ENCODE assay signal across 30 cellular contexts in genomic region chr16:28213396-28213795, GRCh38. TPM values are rescaled to one million over a fixed set of nuclear protein-coding genes. Genes with fewer than 3 reads are reported as not detected.
DNase-seq lines count a peak whose midpoint lies in the region; ATAC-seq and TF ChIP-seq lines count a peak whose summit lies in the region.
"Had no signal": no experiment of that assay in that cellular context is flagged by ENCODE, and none has a peak within 500 bp of the region (broad histone marks: within the 10 kb centered on the region; RNA-seq: fewer than 3 reads in every experiment).

No MANE protein-coding gene starts in this region.

- H3K36me3 Mint-ChIP-seq in activated CD4-positive, alpha-beta T cell treated with anti-CD3 and anti-CD28 coated beads, Interleukin-2, amount 10 ng/mL, durations not matched to agents 7 days and 5 days (ENCODE audit: low read depth): peaks cover 18% of the 10 kb centered on the region
- peaks cover 6% of the 10 kb centered on the region for H3K36me3 Mint-ChIP-seq in WTC11
- H3K36me3 Mint-ChIP-seq in endothelial cell (ENCODE audit: low read depth, unreplicated experiment): peaks cover 6% of the 10 kb centered on the region
- peaks cover 5% of the 10 kb centered on the region for H3K36me3 Mint-ChIP-seq in osteocyte (ENCODE audit: unreplicated experiment)

- peak overlapping the region; percentile 4 for H3K4me3 Mint-ChIP-seq in activated CD4-positive, alpha-beta T cell treated with anti-CD3 and anti-CD28 coated beads, Interleukin-2, amount 10 ng/mL, durations not matched to agents 7 days and 5 days
- H3K4me3 Mint-ChIP-seq in WTC11 (no peak overlapping the region), endothelial cell (ENCODE audit: unreplicated experiment) (peak overlapping the region; percentile 69), osteocyte (ENCODE audit: unreplicated experiment) (peak overlapping the region; percentile 18)
- H3K4me3 Mint-ChIP-seq: activated naive CD4-positive, alpha-beta T cell treated with anti-CD3 and anti-CD28 coated beads for 36 hours; natural killer cell treated with Interleukin-12 subunit alpha and Interleukin-12 subunit beta and Interleukin-15 and Interleukin-18, amount 100 ng/mL, for 72 hours had no signal

- no peak overlapping the region for H3K27ac ChIP-seq in heart left ventricle
- H3K27ac ChIP-seq: cardiac muscle cell, coronary artery, foreskin keratinocyte, lower lobe of right lung, pancreas, testis had no signal

- no peak for ATAC-seq in WTC11
- ATAC-seq in GM19351 (IDR thresholded peaks at IDR 0.05; ENCODE audit: unreplicated experiment): no peak
- no peak for ATAC-seq in heart left ventricle
- ATAC-seq: activated T-cell treated with anti-CD3 and anti-CD28 coated beads, Interleukin-2, amount 50 U/mL, for 72 hours; foreskin keratinocyte; lower lobe of right lung; mucosa of descending colon; natural killer cell treated with Interleukin-12 subunit alpha and Interleukin-12 subunit beta and Interleukin-15 and Interleukin-18, amount 100 ng/mL, for 72 hours; pancreas; T-cell had no signal

- CTCF ChIA-PET in activated CD4-positive, alpha-beta T cell treated with anti-CD3 and anti-CD28 coated beads, Interleukin-2, amount 10 ng/mL, durations not matched to agents 7 days and 5 days (lab: Charles Lee): interaction anchor here (0.6 to 5.8 kb wide), 3 partner anchors 23 to 76 kb away, joined by 3 to 38 read pairs (median 3); no protein-coding TSS in a partner anchor
- CTCF ChIA-PET in WTC11 (lab: Charles Lee): interaction anchor here (1.2 kb wide), 1 partner anchor 76 kb away, joined by 3 read pairs; no protein-coding TSS in a partner anchor

- POLR2A ChIA-PET in activated CD4-positive, alpha-beta T cell treated with anti-CD3 and anti-CD28 coated beads, Interleukin-2, amount 10 ng/mL, durations not matched to agents 7 days and 5 days (lab: Charles Lee): no interaction called here
- POLR2A ChIA-PET in WTC11 (lab: Charles Lee): no interaction called here

- intact Hi-C loops in heart left ventricle (cut with DNase I): loop anchor here in 1 of 10 donors (5.0 kb wide), 1 partner anchor 44 kb away; no protein-coding TSS in a partner anchor

- TF ChIP-seq CTCF in WTC11 (IDR thresholded peaks at IDR 0.05) (no peak), endothelial cell (IDR thresholded peaks at IDR 0.05; ENCODE audit: unreplicated experiment) (no peak), osteocyte (IDR thresholded peaks at IDR 0.05) (no peak), foreskin fibroblast (IDR thresholded peaks at IDR 0.05; ENCODE audit: low read depth, low read length) (no peak), heart left ventricle (IDR thresholded peaks at IDR 0.05) (no peak)

- H3K9me3 Mint-ChIP-seq in activated CD4-positive, alpha-beta T cell treated with anti-CD3 and anti-CD28 coated beads, Interleukin-2, amount 10 ng/mL, durations not matched to agents 7 days and 5 days: peaks cover 2% of the 10 kb centered on the region
- no peaks in the 10 kb centered on the region for H3K9me3 Mint-ChIP-seq in WTC11
- H3K9me3 Mint-ChIP-seq in endothelial cell (ENCODE audit: unreplicated experiment): no peaks in the 10 kb centered on the region
- no peaks in the 10 kb centered on the region for H3K9me3 Mint-ChIP-seq in osteocyte (ENCODE audit: unreplicated experiment)
- H3K9me3 Mint-ChIP-seq: activated naive CD4-positive, alpha-beta T cell treated with anti-CD3 and anti-CD28 coated beads for 36 hours had no signal

- TF ChIP-seq POLR2A in heart left ventricle (IDR thresholded peaks at IDR 0.05): no peak

- peaks cover 0 to 18% (median 7%) of the 10 kb centered on the region in 9 donors for H3K36me3 ChIP-seq in heart left ventricle
- H3K36me3 ChIP-seq: cardiac muscle cell, pancreas had no signal

- 47 to 62% (median 52%) methylated on average over 3 of the region's 3 CpGs for WGBS in heart left ventricle, 4 donors

- H3K9me3 ChIP-seq in heart left ventricle: no peaks in the 10 kb centered on the region
- H3K9me3 ChIP-seq: esophagus muscularis mucosa, lower lobe of right lung, mucosa of descending colon, pancreas, testis had no signal

- H3K4me1 ChIP-seq in heart left ventricle: peaks cover 0 to 27% (median 15%) of the 10 kb centered on the region in 12 donors

- DNase-seq in activated CD4-positive, alpha-beta T cell treated with anti-CD3 and anti-CD28 coated beads, Interleukin-2, amount 10 ng/mL, durations not matched to agents 7 days and 5 days: no peak
- no peak for DNase-seq in activated CD4-positive, alpha-beta T cell treated with anti-CD3 and anti-CD28 coated beads, Interleukin-2, amount 50 U/mL, for 1 hour
- no peak for DNase-seq in WTC11 (ENCODE audit: low spot score)
- DNase-seq in endothelial cell (ENCODE audit: low spot score): no peak
- no peak for DNase-seq in osteocyte (ENCODE audit: extremely low spot score, unreplicated experiment)
- no peak for DNase-seq in foreskin fibroblast
- no peak for DNase-seq in heart left ventricle
- DNase-seq: activated naive CD4-positive, alpha-beta T cell treated with anti-CD3 and anti-CD28 coated beads for 36 hours; activated T-cell treated with anti-CD3 and anti-CD28 coated beads, Interleukin-2, amount 50 U/mL, for 72 hours; amygdala; DMS79; foreskin keratinocyte; GF-D8; lower lobe of right lung; mucosa of descending colon; MV-4-11; NCI-H1436; NCI-H2081; NCI-H526 treated with DMSO at 0.1 percent for 48 hours; NK-92 treated with Interleukin-12 subunit alpha and Interleukin-12 subunit beta, amount 100 ng/mL, for 24 hours; pancreas; small intestine; stimulated activated naive CD4-positive, alpha-beta T cell; T-cell; testis had no signal

- H3K27me3 Mint-ChIP-seq in activated CD4-positive, alpha-beta T cell treated with anti-CD3 and anti-CD28 coated beads, Interleukin-2, amount 10 ng/mL, durations not matched to agents 7 days and 5 days: no peaks in the 10 kb centered on the region
- H3K27me3 Mint-ChIP-seq in WTC11 (ENCODE audit: low read depth) (no peaks in the 10 kb centered on the region), endothelial cell (ENCODE audit: unreplicated experiment) (peaks cover 12% of the 10 kb centered on the region), osteocyte (ENCODE audit: unreplicated experiment) (no peaks in the 10 kb centered on the region)
- H3K27me3 Mint-ChIP-seq: natural killer cell treated with Interleukin-12 subunit alpha and Interleukin-12 subunit beta and Interleukin-15 and Interleukin-18, amount 100 ng/mL, for 72 hours; T-cell had no signal

- peaks cover 25% of the 10 kb centered on the region for H3K4me1 Mint-ChIP-seq in activated CD4-positive, alpha-beta T cell treated with anti-CD3 and anti-CD28 coated beads, Interleukin-2, amount 10 ng/mL, durations not matched to agents 7 days and 5 days
- peaks cover 20% of the 10 kb centered on the region for H3K4me1 Mint-ChIP-seq in WTC11
- H3K4me1 Mint-ChIP-seq in endothelial cell (ENCODE audit: unreplicated experiment): peaks cover 21% of the 10 kb centered on the region
- peaks cover 36% of the 10 kb centered on the region for H3K4me1 Mint-ChIP-seq in osteocyte (ENCODE audit: unreplicated experiment)

- H3K27ac Mint-ChIP-seq in activated CD4-positive, alpha-beta T cell treated with anti-CD3 and anti-CD28 coated beads, Interleukin-2, amount 10 ng/mL, durations not matched to agents 7 days and 5 days: peak overlapping the region; percentile 3
- 0 out of 2 replicates have a peak overlapping the region, but pooled peaks have one; percentile 9 for H3K27ac Mint-ChIP-seq in WTC11
- H3K27ac Mint-ChIP-seq in endothelial cell (ENCODE audit: unreplicated experiment): peak overlapping the region; percentile 97
- peak overlapping the region; percentile 94 for H3K27ac Mint-ChIP-seq in osteocyte (ENCODE audit: unreplicated experiment)
- H3K27ac Mint-ChIP-seq: activated naive CD4-positive, alpha-beta T cell treated with anti-CD3 and anti-CD28 coated beads for 36 hours; activated T-cell treated with anti-CD3 and anti-CD28 coated beads, Interleukin-2, amount 50 U/mL, for 72 hours had no signal

- H3K27me3 ChIP-seq in heart left ventricle: no peaks in the 10 kb centered on the region
- H3K27me3 ChIP-seq: cardiac muscle cell, esophagus muscularis mucosa, foreskin keratinocyte, pancreas, testis had no signal

- H3K4me3 ChIP-seq in foreskin fibroblast (ENCODE audit: low read depth in 1 of 2, low read length in 2 of 2) (no peak overlapping the region), heart left ventricle (no peak overlapping the region)
- H3K4me3 ChIP-seq: cardiac muscle cell, mucosa of descending colon had no signal

TF ChIP-seq in WTC11, 78 proteins besides CTCF, POLR2A, EP300 and RAD21 (continues in another document):
- no peak for TF ChIP-seq KAT7 (CRISPR knock-in tag; IDR thresholded peaks at IDR 0.05; ENCODE audit: borderline replicate concordance)
- TF ChIP-seq OVOL2 (CRISPR knock-in tag; IDR thresholded peaks at IDR 0.05; ENCODE audit: borderline replicate concordance): no peak
- no peak for TF ChIP-seq FOXJ3 (CRISPR knock-in tag; IDR thresholded peaks at IDR 0.05; ENCODE audit: borderline replicate concordance)
- no peak for TF ChIP-seq ATF1 (CRISPR knock-in tag; IDR thresholded peaks at IDR 0.05)
- no peak for TF ChIP-seq FOXK1 (CRISPR knock-in tag; IDR thresholded peaks at IDR 0.05)
- no peak for TF ChIP-seq NR1H2 (CRISPR knock-in tag; IDR thresholded peaks at IDR 0.05)
- no peak for TF ChIP-seq ZNF416 (CRISPR knock-in tag; IDR thresholded peaks at IDR 0.05)
- no peak for TF ChIP-seq IRF1 (CRISPR knock-in tag; IDR thresholded peaks at IDR 0.05)

RNA-seq across cellular contexts. Expression of gene XPO6, which starts 1.6 kb away (rescaled TPM):
- 100 to 1,000 TPM; 237 to 304 TPM for total RNA-seq in activated CD4-positive, alpha-beta T cell treated with anti-CD3 and anti-CD28 coated beads, Interleukin-2, amount 10 ng/mL, durations not matched to agents 7 days and 5 days
- 125 to 160 TPM (median 133 TPM) in 3 replicates for total RNA-seq in WTC11 (2021)
- 155 TPM for total RNA-seq in endothelial cell (ENCODE audit: unreplicated experiment)
- total RNA-seq in osteocyte: 128 and 138 TPM in 2 replicates
- total RNA-seq in heart left ventricle: 10 to 100 TPM; 19.8 to 78.0 (median 33.0) TPM
- polyA plus RNA-seq in heart left ventricle: 10 to 100 TPM; 22.2 to 36.5 TPM

Comparison
In these comparisons a context has a peak if more than half of its experiments do, and no peak if none do; other contexts are left out.
1. H3K27ac Mint-ChIP-seq: peak in every context shown above with its lines; median percentile 97 in endothelial cell; 94 in osteocyte; 9 in WTC11; 3 in activated CD4-positive, alpha-beta T cell treated with anti-CD3 and anti-CD28 coated beads, Interleukin-2, amount 10 ng/mL, durations not matched to agents 7 days and 5 days.